ENCODE assay signal across 30 cellular contexts in the genomic region with DNA sequence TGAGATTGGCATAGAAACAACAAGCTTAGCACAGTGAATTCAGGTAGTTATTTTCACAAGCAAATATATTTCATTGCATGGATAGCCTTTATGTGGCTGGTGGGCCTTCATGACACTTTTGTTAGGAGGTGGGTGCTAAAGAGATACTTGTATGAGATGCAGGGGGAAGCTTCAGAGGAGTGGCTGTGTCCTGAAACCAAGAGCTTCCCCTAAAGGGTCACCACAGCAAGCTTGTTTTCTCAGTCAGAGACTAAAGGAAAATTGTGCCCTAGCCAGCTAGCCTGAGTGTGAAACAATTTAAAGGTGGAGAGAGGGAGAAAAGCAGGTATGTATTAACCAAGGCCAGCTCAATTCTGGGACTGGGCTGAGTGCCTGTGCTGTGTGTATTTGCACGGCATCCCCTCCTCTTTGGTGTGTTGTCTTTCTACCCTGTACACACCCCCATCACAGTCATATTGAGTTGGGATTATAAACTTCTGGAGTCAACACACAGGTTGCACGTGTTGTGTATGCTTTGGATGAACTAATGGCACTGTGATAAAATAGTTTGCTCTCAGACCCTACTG.
DNase-seq lines count a peak whose midpoint lies in the region; ATAC-seq and TF ChIP-seq lines count a peak whose summit lies in the region.
"Had no signal": no experiment of that assay in that cellular context is flagged by ENCODE, and none has a peak within 500 bp of the region (broad histone marks: within the 10 kb centered on the region; RNA-seq: fewer than 3 reads in every experiment).

No MANE protein-coding gene starts in this region.

- peak overlapping the region; percentile 42 for H3K27ac ChIP-seq in cardiac muscle cell
- H3K27ac ChIP-seq in heart left ventricle, result peak overlapping the region in 1 of 12 donors; percentile 5
- H3K27ac ChIP-seq in cingulate gyrus (ENCODE audit: low read depth, low read length), result peak overlapping the region; percentile 76
- H3K27ac ChIP-seq in mesendoderm (ENCODE audit: low read depth, low read length), result no peak overlapping the region
- no peak overlapping the region for H3K27ac ChIP-seq in osteoblast (ENCODE audit: low read depth, low read length)

- no peaks in the 10 kb centered on the region for H3K27me3 Mint-ChIP-seq in activated CD8-positive, alpha-beta T cell treated with anti-CD3 and anti-CD28 coated beads for 36 hours
- H3K27me3 Mint-ChIP-seq: CD4-positive, alpha-beta T cell; naive thymus-derived CD8-positive, alpha-beta T cell; stimulated activated naive CD8-positive, alpha-beta T cell treated with anti-CD3 and anti-CD28 coated beads, Interleukin-15, Interleukin-2, amounts not matched to agents 100 ng/mL and 50 ng/mL, for 24 hours had no signal

- no peak overlapping the region for H4K5ac ChIP-seq in mesendoderm (ENCODE audit: low read length)

- no peak overlapping the region for H3K4me2 ChIP-seq in mesendoderm (ENCODE audit: low read length)
- H3K4me2 ChIP-seq in osteoblast (ENCODE audit: insufficient read depth, low read length), result no peak overlapping the region

- ATAC-seq in heart left ventricle, result no peak
- ATAC-seq in activated CD8-positive, alpha-beta T cell treated with anti-CD3 and anti-CD28 coated beads for 36 hours, result no peak
- ATAC-seq: activated CD8-positive, alpha-beta memory T cell treated with anti-CD3 and anti-CD28 coated beads, Interleukin-2, amount 10 ng/mL, durations not matched to agents 7 days and 5 days; left cardiac atrium; naive thymus-derived CD8-positive, alpha-beta T cell; SK-N-SH treated with all-trans-retinoic acid at 6 μM for 48 hours had no signal

- H2AFZ ChIP-seq in osteoblast (ENCODE audit: low read length), result no peak overlapping the region

- TF ChIP-seq POLR2A in heart left ventricle (IDR thresholded peaks at IDR 0.05), result no peak

- no peaks in the 10 kb centered on the region for H3K27me3 ChIP-seq in cardiac muscle cell
- no peaks in the 10 kb centered on the region for H3K27me3 ChIP-seq in heart left ventricle
- no peaks in the 10 kb centered on the region for H3K27me3 ChIP-seq in mesendoderm (ENCODE audit: insufficient read depth, low read length, poor library complexity)
- H3K27me3 ChIP-seq in osteoblast (ENCODE audit: insufficient read depth, low read length), result no peaks in the 10 kb centered on the region

- intact Hi-C loops in heart left ventricle (cut with DNase I), result no loop called here
- intact Hi-C loops in activated CD8-positive, alpha-beta T cell treated with anti-CD3 and anti-CD28 coated beads for 36 hours (cut with micrococcal nuclease), result no loop called here

- DNase-seq in cardiac muscle cell (ENCODE audit: low read depth in 1 of 2, low spot score in 1 of 2), result no peak
- no peak for DNase-seq in heart left ventricle
- DNase-seq in mesendoderm, result no peak
- DNase-seq in osteoblast (ENCODE audit: insufficient read length, low spot score, missing footprints), result no peak
- no peak for DNase-seq in DMS114 treated with DMSO at 0.1 percent for 48 hours (lab: John Stamatoyannopoulos, UW; ENCODE audit: unreplicated experiment)
- no peak for DNase-seq in activated CD8-positive, alpha-beta T cell treated with anti-CD3 and anti-CD28 coated beads for 36 hours
- DNase-seq in germinal center (ENCODE audit: low spot score), result no peak
- DNase-seq: 8988T; activated CD4-positive, alpha-beta T cell treated with anti-CD3 and anti-CD28 coated beads, Interleukin-2, amount 10 ng/mL, durations not matched to agents 7 days and 5 days; activated CD8-positive, alpha-beta memory T cell treated with anti-CD3 and anti-CD28 coated beads, Interleukin-2, amount 10 ng/mL, durations not matched to agents 7 days and 5 days; activated naive CD4-positive, alpha-beta T cell treated with anti-CD3 and anti-CD28 coated beads, Interleukin-2, amount 10 ng/mL, durations not matched to agents 7 days and 5 days; amniotic stem cell; CD4-positive, alpha-beta T cell; central memory CD4-positive, alpha-beta T cell; dermis blood vessel endothelial cell; DMS53; HCEC 1CT; left cardiac atrium; naive thymus-derived CD8-positive, alpha-beta T cell; NCI-H1092; NCI-H1930; NCI-H2227 treated with DMSO at 0.1 percent for 48 hours; NCI-H69; stimulated activated CD4-positive, alpha-beta T cell treated with anti-CD3 and anti-CD28 coated beads, Interleukin-15, amount 100 ng/mL, for 24 hours; T-helper 2 cell; trophoblast cell had no signal

- no peak overlapping the region for H3K4me3 Mint-ChIP-seq in activated CD8-positive, alpha-beta T cell treated with anti-CD3 and anti-CD28 coated beads for 36 hours
- H3K4me3 Mint-ChIP-seq: activated CD4-positive, alpha-beta T cell treated with anti-CD3 and anti-CD28 coated beads, Interleukin-2, amount 10 ng/mL, durations not matched to agents 7 days and 5 days; activated CD8-positive, alpha-beta memory T cell treated with anti-CD3 and anti-CD28 coated beads, Interleukin-2, amount 10 ng/mL, durations not matched to agents 7 days and 5 days; activated naive CD4-positive, alpha-beta T cell treated with anti-CD3 and anti-CD28 coated beads, Interleukin-2, amount 10 ng/mL, durations not matched to agents 7 days and 5 days; activated T-helper 1 cell treated with anti-CD3 and anti-CD28 coated beads, Interleukin-12 subunit alpha, Interleukin-12 subunit beta, Interleukin-2, Interleukin-4 antibody, amounts not matched to agents 30 ng/mL and 10 ng/mL and 1 ng/mL, durations not matched to agents 14 hours and 24 hours and 36 hours; CD4-positive, alpha-beta T cell; naive thymus-derived CD8-positive, alpha-beta T cell; stimulated activated naive CD8-positive, alpha-beta T cell treated with anti-CD3 and anti-CD28 coated beads, Interleukin-15, Interleukin-2, amounts not matched to agents 100 ng/mL and 50 ng/mL, for 24 hours had no signal

- peak overlapping the region; percentile 0 for H3K18ac ChIP-seq in mesendoderm (ENCODE audit: low read length)

- CTCF ChIA-PET in activated CD8-positive, alpha-beta T cell treated with anti-CD3 and anti-CD28 coated beads for 36 hours (lab: Charles Lee), result interaction anchor here (1.2 to 2.7 kb wide), 2 partner anchors 8 to 18 kb away, joined by 3 to 7 read pairs; no protein-coding TSS in a partner anchor

- no peak overlapping the region for H2AK5ac ChIP-seq in mesendoderm (ENCODE audit: low read length)

- TF ChIP-seq CTCF in cardiac muscle cell (IDR thresholded peaks at IDR 0.05; ENCODE audit: low read depth, low read length) (no peak), heart left ventricle (IDR thresholded peaks at IDR 0.05) (no peak), osteoblast (IDR thresholded peaks at IDR 0.05; ENCODE audit: extremely low read depth, low read depth, low read length) (no peak)
- no peak for TF ChIP-seq CTCF in activated CD8-positive, alpha-beta T cell treated with anti-CD3 and anti-CD28 coated beads for 36 hours (IDR thresholded peaks at IDR 0.05)

- H3K4me1 Mint-ChIP-seq in activated CD8-positive, alpha-beta T cell treated with anti-CD3 and anti-CD28 coated beads for 36 hours (ENCODE audit: low read depth), result no peaks in the 10 kb centered on the region
- H3K4me1 Mint-ChIP-seq: activated CD4-positive, alpha-beta T cell treated with anti-CD3 and anti-CD28 coated beads, Interleukin-2, amount 10 ng/mL, durations not matched to agents 7 days and 5 days; activated CD8-positive, alpha-beta memory T cell treated with anti-CD3 and anti-CD28 coated beads, Interleukin-2, amount 10 ng/mL, durations not matched to agents 7 days and 5 days; activated naive CD4-positive, alpha-beta T cell treated with anti-CD3 and anti-CD28 coated beads, Interleukin-2, amount 10 ng/mL, durations not matched to agents 7 days and 5 days; naive thymus-derived CD8-positive, alpha-beta T cell had no signal

- no peaks in the 10 kb centered on the region for H3K36me3 ChIP-seq in cardiac muscle cell
- no peaks in the 10 kb centered on the region for H3K36me3 ChIP-seq in heart left ventricle
- H3K36me3 ChIP-seq in mesendoderm (ENCODE audit: control insufficient read depth, insufficient read depth, low read length), result no peaks in the 10 kb centered on the region
- no peaks in the 10 kb centered on the region for H3K36me3 ChIP-seq in osteoblast (ENCODE audit: insufficient read depth, low read length)

- H3K9me3 ChIP-seq in cardiac muscle cell (ENCODE audit: low read depth) (no peaks in the 10 kb centered on the region), heart left ventricle (no peaks in the 10 kb centered on the region), osteoblast (ENCODE audit: low read depth, low read length) (no peaks in the 10 kb centered on the region)

- H3K79me2 ChIP-seq in mesendoderm (ENCODE audit: control insufficient read depth, insufficient read depth, low read length) (peaks cover 7% of the 10 kb centered on the region), osteoblast (ENCODE audit: insufficient read depth, low read length) (peaks cover 84% of the 10 kb centered on the region)

- H2BK15ac ChIP-seq in mesendoderm (replicated peaks; ENCODE audit: low read depth), result no peak overlapping the region

- no peak overlapping the region for H2BK120ac ChIP-seq in mesendoderm (ENCODE audit: low read depth, low read length)

- H3K23ac ChIP-seq in mesendoderm (ENCODE audit: low read length), result no peak overlapping the region

- H3K4me1 ChIP-seq in cardiac muscle cell (ENCODE audit: low read depth) (peaks cover 19% of the 10 kb centered on the region), heart left ventricle (peaks cover 0 to 34% (median 10%) of the 10 kb centered on the region in 12 donors), mesendoderm (ENCODE audit: control insufficient read depth, low read depth, low read length) (peaks cover 11% of the 10 kb centered on the region), osteoblast (ENCODE audit: insufficient read depth, low read length) (peaks cover 25% of the 10 kb centered on the region)

- no peaks in the 10 kb centered on the region for H3K9me3 Mint-ChIP-seq in activated CD8-positive, alpha-beta T cell treated with anti-CD3 and anti-CD28 coated beads for 36 hours
- H3K9me3 Mint-ChIP-seq: activated CD4-positive, alpha-beta T cell treated with anti-CD3 and anti-CD28 coated beads, Interleukin-2, amount 10 ng/mL, durations not matched to agents 7 days and 5 days; activated naive CD4-positive, alpha-beta T cell treated with anti-CD3 and anti-CD28 coated beads, Interleukin-2, amount 10 ng/mL, durations not matched to agents 7 days and 5 days; activated T-helper 1 cell treated with anti-CD3 and anti-CD28 coated beads, Interleukin-12 subunit alpha, Interleukin-12 subunit beta, Interleukin-2, Interleukin-4 antibody, amounts not matched to agents 30 ng/mL and 10 ng/mL and 1 ng/mL, durations not matched to agents 14 hours and 24 hours and 36 hours; CD4-positive, alpha-beta T cell; naive thymus-derived CD8-positive, alpha-beta T cell; stimulated activated naive CD8-positive, alpha-beta T cell treated with anti-CD3 and anti-CD28 coated beads, Interleukin-15, Interleukin-2, amounts not matched to agents 100 ng/mL and 50 ng/mL, for 24 hours had no signal

- no peak overlapping the region for H4K8ac ChIP-seq in mesendoderm (ENCODE audit: low read depth, low read length)

- H3K4ac ChIP-seq in mesendoderm (ENCODE audit: low read depth, low read length), result no peak overlapping the region

- no peak overlapping the region for H3K9ac ChIP-seq in mesendoderm (ENCODE audit: low read length)

- no peak overlapping the region for H3K27ac Mint-ChIP-seq in activated CD8-positive, alpha-beta T cell treated with anti-CD3 and anti-CD28 coated beads for 36 hours
- H3K27ac Mint-ChIP-seq: activated CD4-positive, alpha-beta T cell treated with anti-CD3 and anti-CD28 coated beads, Interleukin-2, amount 10 ng/mL, durations not matched to agents 7 days and 5 days; activated CD8-positive, alpha-beta memory T cell treated with anti-CD3 and anti-CD28 coated beads, Interleukin-2, amount 10 ng/mL, durations not matched to agents 7 days and 5 days; activated naive CD4-positive, alpha-beta T cell treated with anti-CD3 and anti-CD28 coated beads, Interleukin-2, amount 10 ng/mL, durations not matched to agents 7 days and 5 days; activated T-helper 1 cell treated with anti-CD3 and anti-CD28 coated beads, Interleukin-12 subunit alpha, Interleukin-12 subunit beta, Interleukin-2, Interleukin-4 antibody, amounts not matched to agents 30 ng/mL and 10 ng/mL and 1 ng/mL, durations not matched to agents 14 hours and 24 hours and 36 hours; CD4-positive, alpha-beta T cell; naive thymus-derived CD8-positive, alpha-beta T cell; stimulated activated naive CD8-positive, alpha-beta T cell treated with anti-CD3 and anti-CD28 coated beads, Interleukin-15, Interleukin-2, amounts not matched to agents 100 ng/mL and 50 ng/mL, for 24 hours had no signal

- H3K79me1 ChIP-seq in mesendoderm (ENCODE audit: low read length), result peaks cover 13% of the 10 kb centered on the region

- no peak overlapping the region for H3K56ac ChIP-seq in mesendoderm (ENCODE audit: low read length)

- H4K20me1 ChIP-seq in osteoblast (ENCODE audit: insufficient read depth, low read length), result peaks cover under 1% of the 10 kb centered on the region

- H3K4me3 ChIP-seq in cardiac muscle cell (no peak overlapping the region), heart left ventricle (no peak overlapping the region), mesendoderm (ENCODE audit: low read length) (no peak overlapping the region), osteoblast (ENCODE audit: insufficient read depth, low read length) (no peak overlapping the region)

- no peaks in the 10 kb centered on the region for H3K36me3 Mint-ChIP-seq in activated CD8-positive, alpha-beta T cell treated with anti-CD3 and anti-CD28 coated beads for 36 hours (ENCODE audit: low read depth)
- H3K36me3 Mint-ChIP-seq: activated CD8-positive, alpha-beta memory T cell treated with anti-CD3 and anti-CD28 coated beads, Interleukin-2, amount 10 ng/mL, durations not matched to agents 7 days and 5 days; activated naive CD4-positive, alpha-beta T cell treated with anti-CD3 and anti-CD28 coated beads, Interleukin-2, amount 10 ng/mL, durations not matched to agents 7 days and 5 days; naive thymus-derived CD8-positive, alpha-beta T cell had no signal

- POLR2A ChIA-PET in activated CD8-positive, alpha-beta T cell treated with anti-CD3 and anti-CD28 coated beads for 36 hours (lab: Charles Lee), result interaction anchor here (0.6 kb wide), 1 partner anchor 100 kb away, joined by 3 read pairs; no protein-coding TSS in a partner anchor

- WGBS in heart left ventricle, 4 donors, result 72 to 88% (median 78%) methylated on average over 2 of the region's 2 CpGs
- no CpG with 5 or more reads among the region's 2 CpGs for WGBS in mesendoderm (ENCODE audit: extremely low coverage, insufficient coverage, low lambda C conversion rate)

- H2BK5ac ChIP-seq in mesendoderm (ENCODE audit: low read length), result no peak overlapping the region

Comparison
In these comparisons a context has a peak if more than half of its experiments do, and no peak if none do; other contexts are left out.
1. H3K27ac ChIP-seq: peak in cardiac muscle cell (single experiment) and cingulate gyrus (single experiment); none in mesendoderm (single experiment) and osteoblast (single experiment).